ENCODE assay signal across 18 cellular contexts in the genomic region with DNA sequence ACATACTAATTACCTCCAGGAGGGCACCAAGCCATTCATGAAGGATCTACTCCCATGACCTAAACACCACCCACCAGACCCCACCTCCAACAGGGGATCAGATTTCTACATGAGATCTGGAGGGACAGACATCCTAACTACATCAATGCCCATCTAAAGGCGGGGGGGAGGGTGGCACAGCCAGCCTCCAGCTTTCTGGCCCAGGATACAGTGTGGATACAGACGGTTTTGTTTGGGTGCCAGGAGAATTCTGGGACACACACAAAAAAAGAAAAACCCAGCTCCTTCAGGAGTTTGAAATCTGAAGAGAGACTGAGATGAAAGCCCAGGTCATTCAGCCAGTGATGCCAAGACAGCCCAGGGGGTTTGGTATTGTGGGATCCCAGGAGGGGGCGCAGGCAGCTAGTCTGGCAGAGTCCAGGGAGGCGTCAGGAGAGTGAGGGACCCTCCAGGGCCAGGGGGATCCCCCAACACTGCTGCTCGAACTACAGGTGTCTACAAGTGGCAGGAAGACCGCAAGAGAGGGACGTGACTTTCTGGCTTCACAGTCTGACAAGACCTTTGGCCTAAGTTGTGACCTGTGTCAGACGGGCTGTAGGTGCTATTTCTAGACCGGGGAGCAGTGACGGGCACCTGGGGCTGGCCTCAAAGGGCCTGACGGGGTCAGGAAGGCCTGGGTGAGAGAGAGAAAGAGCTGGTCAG.
"Had no signal": no experiment of that assay in that cellular context is flagged by ENCODE, and none has a peak within 500 bp of the region (broad histone marks: within the 10 kb centered on the region; RNA-seq: fewer than 3 reads in every experiment).

No MANE protein-coding gene starts in this region.

- H3K27me3 ChIP-seq: body of pancreas, left lung, stomach had no signal

- H3K27ac ChIP-seq: body of pancreas, left lung, psoas muscle, stomach, thoracic aorta had no signal

- DNase-seq: activated CD4-positive, alpha-beta T cell treated with anti-CD3 and anti-CD28 coated beads, Interleukin-2, amount 50 U/mL, for 1 hour; activated CD8-positive, alpha-beta memory T cell treated with anti-CD3 and anti-CD28 coated beads for 24 hours; activated CD8-positive, alpha-beta memory T cell treated with anti-CD3 and anti-CD28 coated beads, Interleukin-2, amount 50 U/mL, for 48 hours; activated naive CD4-positive, alpha-beta T cell treated with anti-CD3 and anti-CD28 coated beads for 36 hours; central memory CD4-positive, alpha-beta T cell; cortex of kidney; erythroblast; foreskin melanocyte; psoas muscle; right cardiac atrium; SK-N-SH; T-cell; T-helper 9 cell had no signal

- ATAC-seq: body of pancreas, left lung, right cardiac atrium, T-cell had no signal

- H3K4me3 ChIP-seq: body of pancreas, left lung, psoas muscle, skin epidermis, stomach, thoracic aorta had no signal

- H3K4me2 ChIP-seq: SK-N-SH had no signal

- H3K4me1 ChIP-seq: body of pancreas had no signal

- H3K9ac ChIP-seq: SK-N-SH had no signal

- H3K9me3 ChIP-seq: body of pancreas, left lung, psoas muscle, SK-N-SH, stomach, thoracic aorta had no signal
